24 cellular contexts compared by ENCODE assay signal in genomic region chr11:128204898-128205297, GRCh38.
"Had no signal": no experiment of that assay in that cellular context is flagged by ENCODE, and none has a peak within 500 bp of the region (broad histone marks: within the 10 kb centered on the region; RNA-seq: fewer than 3 reads in every experiment).

No MANE protein-coding gene starts in this region.

- DNase-seq: colonic mucosa; effector CD8-positive, alpha-beta T cell; heart right ventricle; hippocampal formation; left cardiac atrium; left lung; mesenchymal stem cell; midbrain; naive thymus-derived CD4-positive, alpha-beta T cell; nucleus accumbens; right cardiac atrium; spleen; stimulated activated CD4-positive, alpha-beta T cell treated with anti-CD3 and anti-CD28 coated beads, Interleukin-4, amount 100 ng/mL, for 4 hours; stimulated activated naive CD8-positive, alpha-beta T cell treated with anti-CD3 and anti-CD28 coated beads, Interleukin-15, Interleukin-2, amounts not matched to agents 100 U/mL and 50 U/mL, for 24 hours; substantia nigra; testis; tibial artery; upper lobe of left lung had no signal

- H3K27ac ChIP-seq: colonic mucosa, gastroesophageal sphincter, heart right ventricle, left lung, prostate gland, skin epidermis, spleen, testis, tibial artery, upper lobe of left lung had no signal

- H3K4me1 ChIP-seq: colonic mucosa, prostate gland, testis had no signal

- H3K4me3 Mint-ChIP-seq: dendritic cell treated with granulocyte-macrophage colony-stimulating factor and Interleukin-4, amounts not matched to agents 40 ng/mL and 50 ng/mL, for 4 days; naive thymus-derived CD4-positive, alpha-beta T cell; nephron; stimulated activated memory B cell treated with anti-CD40 and anti-IgM and Interleukin-4, amounts not matched to agents 10 μg/mL and 1 μg/mL and 100 μg/mL, for 72 hours had no signal

- H3K36me3 ChIP-seq: colonic mucosa, gastroesophageal sphincter, heart right ventricle, left lung, prostate gland, spleen, tibial artery, upper lobe of left lung had no signal

- H3K27me3 Mint-ChIP-seq: dendritic cell treated with granulocyte-macrophage colony-stimulating factor and Interleukin-4, amounts not matched to agents 40 ng/mL and 50 ng/mL, for 4 days; naive thymus-derived CD4-positive, alpha-beta T cell; stimulated activated memory B cell treated with anti-CD40 and anti-IgM and Interleukin-4, amounts not matched to agents 10 μg/mL and 1 μg/mL and 100 μg/mL, for 72 hours had no signal

- H3K4me3 ChIP-seq: colonic mucosa, gastroesophageal sphincter, heart right ventricle, left lung, prostate gland, skin epidermis, spleen, testis, tibial artery, upper lobe of left lung had no signal

- ATAC-seq: gastroesophageal sphincter; heart right ventricle; left cardiac atrium; left lung; naive thymus-derived CD4-positive, alpha-beta T cell; right cardiac atrium; stimulated activated memory B cell treated with anti-CD40 and anti-IgM and Interleukin-4, amounts not matched to agents 10 μg/mL and 1 μg/mL and 100 μg/mL, for 72 hours; stimulated activated naive CD8-positive, alpha-beta T cell treated with anti-CD3 and anti-CD28 coated beads, Interleukin-15, Interleukin-2, amounts not matched to agents 100 U/mL and 50 U/mL, for 24 hours had no signal

- H3K27ac Mint-ChIP-seq: dendritic cell treated with granulocyte-macrophage colony-stimulating factor and Interleukin-4, amounts not matched to agents 40 ng/mL and 50 ng/mL, for 4 days; naive thymus-derived CD4-positive, alpha-beta T cell; nephron; stimulated activated memory B cell treated with anti-CD40 and anti-IgM and Interleukin-4, amounts not matched to agents 10 μg/mL and 1 μg/mL and 100 μg/mL, for 72 hours had no signal

- H3K9me3 ChIP-seq: colonic mucosa, gastroesophageal sphincter, heart right ventricle, left lung, prostate gland, testis, tibial artery, upper lobe of left lung had no signal

- H3K27me3 ChIP-seq: colonic mucosa, gastroesophageal sphincter, heart right ventricle, left lung, spleen, testis, tibial artery, upper lobe of left lung had no signal

- H3K4me1 Mint-ChIP-seq: stimulated activated memory B cell treated with anti-CD40 and anti-IgM and Interleukin-4, amounts not matched to agents 10 μg/mL and 1 μg/mL and 100 μg/mL, for 72 hours had no signal
